In genomic region chr19:12985049-12985776, GRCh38 we compare ENCODE assay signal across 8 cellular contexts. TPM values are rescaled to one million over a fixed set of nuclear protein-coding genes. Genes with fewer than 3 reads are reported as not detected.
A peak's percentile ranks its signal among the peaks of the same experiment; 100 is the strongest.
DNase-seq lines count a peak whose midpoint lies in the region; ATAC-seq and TF ChIP-seq lines count a peak whose summit lies in the region.

No MANE protein-coding gene starts in this region.

- peaks cover 10% of the 10 kb centered on the region for H3K27me3 Mint-ChIP-seq in activated CD4-positive, alpha-beta T cell treated with anti-CD3 and anti-CD28 coated beads, Interleukin-2, amount 10 ng/mL, durations not matched to agents 24 days and 14 days

- DNase-seq in activated CD4-positive, alpha-beta T cell treated with anti-CD3 and anti-CD28 coated beads, Interleukin-2, amount 10 ng/mL, durations not matched to agents 24 days and 14 days = no peak
- DNase-seq in activated CD4-positive, alpha-beta T cell treated with anti-CD3 and anti-CD28 coated beads, Interleukin-2, amount 50 U/mL, for 1 hour = no peak
- peak; percentile 86 to 95 for DNase-seq in lower leg skin (ENCODE audit: low spot score in 2 of 2)
- DNase-seq in tibial nerve (ENCODE audit: low spot score in 2 of 2) = peak; percentile 73 to 80
- no peak for DNase-seq in MG63
- DNase-seq in NK-92 (lab: John Stamatoyannopoulos, UW; ENCODE audit: unreplicated experiment) = no peak

- intact Hi-C loops in activated CD4-positive, alpha-beta T cell treated with anti-CD3 and anti-CD28 coated beads, Interleukin-2, amount 10 ng/mL, durations not matched to agents 24 days and 14 days (cut with micrococcal nuclease) = loop anchor here (10.0 kb wide), 1 partner anchor 280 kb away; no protein-coding TSS in a partner anchor
- intact Hi-C loops in lower leg skin (cut with DNase I; ENCODE audit: low total_unique reads) = loop anchor here (10.0 kb wide), 1 partner anchor 80 kb away; no protein-coding TSS in a partner anchor

- peaks cover 0 to 33% (median 10%) of the 10 kb centered on the region in 4 donors for H3K4me1 ChIP-seq in tibial nerve

- TF ChIP-seq POLR2A in lower leg skin (IDR thresholded peaks at IDR 0.05) (no peak), tibial nerve (IDR thresholded peaks at IDR 0.05) (peak in 1 of 2 donors; percentile 23)

- TF ChIP-seq CTCF in lower leg skin (IDR thresholded peaks at IDR 0.05) = no peak
- no peak for TF ChIP-seq CTCF in tibial nerve (IDR thresholded peaks at IDR 0.05)

- H3K4me1 Mint-ChIP-seq in activated CD4-positive, alpha-beta T cell treated with anti-CD3 and anti-CD28 coated beads, Interleukin-2, amount 10 ng/mL, durations not matched to agents 24 days and 14 days = no peaks in the 10 kb centered on the region

- H3K9me3 ChIP-seq in tibial nerve (no peaks in the 10 kb centered on the region), MG63 (no peaks in the 10 kb centered on the region)

- H3K4me3 Mint-ChIP-seq in activated CD4-positive, alpha-beta T cell treated with anti-CD3 and anti-CD28 coated beads, Interleukin-2, amount 10 ng/mL, durations not matched to agents 24 days and 14 days = no peak overlapping the region

- H3K27ac ChIP-seq in angular gyrus (ENCODE audit: low read depth, low read length) = peak overlapping the region; percentile 94
- peak overlapping the region; percentile 38 to 78 (median 51) for H3K27ac ChIP-seq in tibial nerve

- ATAC-seq in HG02678 (IDR thresholded peaks at IDR 0.05; ENCODE audit: unreplicated experiment) = no peak

- WGBS in lower leg skin, 2 donors = 49% methylated on average over 13 to 14 of the region's 16 CpGs
- WGBS in tibial nerve, 2 donors = 50 to 53% methylated on average over 13 to 16 of the region's 16 CpGs

- H3K27me3 ChIP-seq in tibial nerve (no peaks in the 10 kb centered on the region), MG63 (no peaks in the 10 kb centered on the region)

- H3K9me3 Mint-ChIP-seq in activated CD4-positive, alpha-beta T cell treated with anti-CD3 and anti-CD28 coated beads, Interleukin-2, amount 10 ng/mL, durations not matched to agents 24 days and 14 days = no peaks in the 10 kb centered on the region

- H3K36me3 ChIP-seq in tibial nerve (no peaks in the 10 kb centered on the region), MG63 (no peaks in the 10 kb centered on the region)

- peak; percentile 32 to 55 for TF ChIP-seq EP300 in tibial nerve (IDR thresholded peaks at IDR 0.05)

- peak overlapping the region; percentile 2 for H3K27ac Mint-ChIP-seq in activated CD4-positive, alpha-beta T cell treated with anti-CD3 and anti-CD28 coated beads, Interleukin-2, amount 10 ng/mL, durations not matched to agents 24 days and 14 days

- H3K36me3 Mint-ChIP-seq in activated CD4-positive, alpha-beta T cell treated with anti-CD3 and anti-CD28 coated beads, Interleukin-2, amount 10 ng/mL, durations not matched to agents 24 days and 14 days (ENCODE audit: low read depth) = no peaks in the 10 kb centered on the region

- H3K4me3 ChIP-seq in lower leg skin (ENCODE audit: low read depth, poor library complexity, severe bottlenecking) (no peak overlapping the region), tibial nerve (no peak overlapping the region), MG63 (no peak overlapping the region)

RNA-seq across cellular contexts. Expression of gene NFIX, which starts 10.1 kb away (rescaled TPM):
- 8.3 and 10.4 TPM in 2 replicates for total RNA-seq in activated CD4-positive, alpha-beta T cell treated with anti-CD3 and anti-CD28 coated beads, Interleukin-2, amount 10 ng/mL, durations not matched to agents 24 days and 14 days
- total RNA-seq in lower leg skin = 100 to 1,000 TPM; 119 to 177 (median 136) TPM
- total RNA-seq in tibial nerve = 10 to 100 TPM; 39.8 to 55.8 (median 48.2) TPM
- 53.9 and 78.0 TPM in 2 replicates for total RNA-seq in MG63 (2014; rRNA removed; shearing (Covaris generic); ENCODE audit: low replicate concordance)

RNA-seq across cellular contexts. Expression of gene DAND5, which starts 15.8 kb away (rescaled TPM):
- total RNA-seq in activated CD4-positive, alpha-beta T cell treated with anti-CD3 and anti-CD28 coated beads, Interleukin-2, amount 10 ng/mL, durations not matched to agents 24 days and 14 days = 0.12 TPM in 1 of 2 replicates, not detected in the other
- total RNA-seq in lower leg skin (under 1 TPM in 1 of 4 donors, not detected in 3; 0.32 TPM), tibial nerve (not detected)
- 0.33 and 1.2 TPM in 2 replicates for total RNA-seq in MG63 (2014; rRNA removed; shearing (Covaris generic); ENCODE audit: low replicate concordance)

RNA-seq across cellular contexts. Expression of gene GADD45GIP1, which starts 28.2 kb away (rescaled TPM):
- 32.4 and 34.4 TPM in 2 replicates for total RNA-seq in activated CD4-positive, alpha-beta T cell treated with anti-CD3 and anti-CD28 coated beads, Interleukin-2, amount 10 ng/mL, durations not matched to agents 24 days and 14 days
- total RNA-seq in lower leg skin = 10 to 100 TPM; 21.8 to 42.3 (median 29.7) TPM
- 10 to 100 TPM; 41.4 to 68.8 (median 53.5) TPM for total RNA-seq in tibial nerve
- total RNA-seq in MG63 (2014; rRNA removed; shearing (Covaris generic); ENCODE audit: low replicate concordance) = 225 and 240 TPM in 2 replicates

RNA-seq across cellular contexts. Expression of gene RAD23A, which starts 39.6 kb away (rescaled TPM):
- 208 and 212 TPM in 2 replicates for total RNA-seq in activated CD4-positive, alpha-beta T cell treated with anti-CD3 and anti-CD28 coated beads, Interleukin-2, amount 10 ng/mL, durations not matched to agents 24 days and 14 days
- total RNA-seq in lower leg skin (100 to 1,000 TPM; 101 to 128 (median 105) TPM), tibial nerve (100 to 1,000 TPM in 3 of 4 donors, 10 to 100 TPM in 1; 89.2 to 111 (median 108) TPM)
- 211 and 354 TPM in 2 replicates for total RNA-seq in MG63 (2014; rRNA removed; shearing (Covaris generic); ENCODE audit: low replicate concordance)

RNA-seq across cellular contexts. Expression of gene CALR, which starts 46.8 kb away (rescaled TPM):
- 987 and 994 TPM in 2 replicates for total RNA-seq in activated CD4-positive, alpha-beta T cell treated with anti-CD3 and anti-CD28 coated beads, Interleukin-2, amount 10 ng/mL, durations not matched to agents 24 days and 14 days
- total RNA-seq in lower leg skin (100 to 1,000 TPM; 171 to 350 (median 229) TPM), tibial nerve (100 to 1,000 TPM; 173 to 398 (median 313) TPM)
- 1,902 and 1,921 TPM in 2 replicates for total RNA-seq in MG63 (2014; rRNA removed; shearing (Covaris generic); ENCODE audit: low replicate concordance)

Comparison
In these comparisons a context has a peak if more than half of its experiments do, and no peak if none do; other contexts are left out.
1. DNase-seq: peak in lower leg skin (2 of 2) and tibial nerve (2 of 2); none in activated CD4-positive, alpha-beta T cell treated with anti-CD3 and anti-CD28 coated beads, Interleukin-2, amount 10 ng/mL, durations not matched to agents 24 days and 14 days (single experiment), activated CD4-positive, alpha-beta T cell treated with anti-CD3 and anti-CD28 coated beads, Interleukin-2, amount 50 U/mL, for 1 hour (single experiment), MG63 (single experiment) and NK-92 (single experiment).